In genomic region chr14:97206948-97207347, GRCh38 we compare ENCODE assay signal across 23 cellular contexts.
A peak's percentile ranks its signal among the peaks of the same experiment; 100 is the strongest.
DNase-seq lines count a peak whose midpoint lies in the region; ATAC-seq, FAIRE-seq and TF ChIP-seq lines count a peak whose summit lies in the region.
"Had no signal": no experiment of that assay in that cellular context is flagged by ENCODE, and none has a peak within 500 bp of the region (broad histone marks: within the 10 kb centered on the region; RNA-seq: fewer than 3 reads in every experiment).

No MANE protein-coding gene starts in this region.

- ATAC-seq in GM23338 (no peak), HG02973 (IDR thresholded peaks at IDR 0.05; ENCODE audit: unreplicated experiment) (no peak)
- ATAC-seq: A549; CD8-positive, alpha-beta T cell had no signal

- no peak overlapping the region for H3K4me3 ChIP-seq in A673 (ENCODE audit: low read depth, low read length, poor library complexity, severe bottlenecking)
- no peak overlapping the region for H3K4me3 ChIP-seq in GM23338
- H3K4me3 ChIP-seq in H1 (ENCODE audit: extremely low read depth in 1 of 4, insufficient read depth in 2 of 4, low read depth in 3 of 4, low read length in 4 of 4), result no peak overlapping the region
- no peak overlapping the region for H3K4me3 ChIP-seq in breast epithelium
- H3K4me3 ChIP-seq: A549, BLaER1, GM23248, HAP-1 had no signal

- H3K36me3 Mint-ChIP-seq in GM23338 (ENCODE audit: low read depth), result no peaks in the 10 kb centered on the region
- H3K36me3 Mint-ChIP-seq: CD4-positive, CD25-positive, alpha-beta regulatory T cell; CD8-positive, alpha-beta T cell had no signal

- H3K4me2 ChIP-seq in GM23338 (no peak overlapping the region), H1 (ENCODE audit: insufficient read depth in 1 of 2, low read depth in 2 of 2, low read length in 2 of 2) (no peak overlapping the region)
- H3K4me2 ChIP-seq: A549, BLaER1 had no signal

- H3K14ac ChIP-seq in H1 (ENCODE audit: insufficient read length), result no peak overlapping the region

- no peak overlapping the region for H3K4ac ChIP-seq in H1 (replicated peaks; ENCODE audit: insufficient read length, low read depth, low read length)

- H3F3A ChIP-seq in GM23338 (replicated peaks; ENCODE audit: low read depth), result no peaks in the 10 kb centered on the region

- no peak for FAIRE-seq in H1 (lab: Jason Lieb, UNC)
- FAIRE-seq: A549, G401.6, GM12892, H54 had no signal

- POLR2A ChIA-PET in A673 (lab: Charles Lee; ENCODE audit: low non-redundant PET), result no interaction called here
- POLR2A ChIA-PET in H1 (lab: Charles Lee; ENCODE audit: partially characterized antibody), result no interaction called here

- H3K18ac ChIP-seq in H1 (ENCODE audit: extremely low read depth, low read length), result no peak overlapping the region

- H3K36me3 ChIP-seq in A673 (ENCODE audit: insufficient read depth, low read length, poor library complexity, severe bottlenecking) (no peaks in the 10 kb centered on the region), GM23338 (ENCODE audit: insufficient read depth) (no peaks in the 10 kb centered on the region), H1 (ENCODE audit: control insufficient read depth in 2 of 4, insufficient read depth in 4 of 4, low read length in 3 of 4) (no peaks in the 10 kb centered on the region; a peak in 1 of 8 replicates), breast epithelium (no peaks in the 10 kb centered on the region)
- H3K36me3 ChIP-seq: BLaER1, HAP-1 had no signal

- no peak overlapping the region for H2BK5ac ChIP-seq in H1 (ENCODE audit: low read depth, low read length)

- H3K9ac ChIP-seq in H1 (replicated peaks in 1 of 4; ENCODE audit: extremely low read depth in 1 of 4, low read depth in 3 of 4, low read length in 3 of 4), result no peak overlapping the region
- H3K9ac ChIP-seq: BLaER1, GM23248 had no signal

- no peaks in the 10 kb centered on the region for H3K9me2 ChIP-seq in GM23338 (ENCODE audit: insufficient read depth)

- H3K27ac ChIP-seq in A673 (ENCODE audit: low read depth, low read length, poor library complexity, severe bottlenecking), result peak overlapping the region; percentile 9
- no peak overlapping the region for H3K27ac ChIP-seq in GM23338 (ENCODE audit: low read depth)
- H3K27ac ChIP-seq in H1 (ENCODE audit: low read depth, low read length), result no peak overlapping the region
- H3K27ac ChIP-seq in breast epithelium, result no peak overlapping the region
- H3K27ac ChIP-seq: A549, BLaER1, C4-2B, GM23248 had no signal

- H3K79me1 ChIP-seq in H1 (ENCODE audit: low read depth, low read length), result 0 out of 2 replicates have a peak, but pooled peaks cover 2% of the 10 kb centered on the region

- no peak overlapping the region for H2BK20ac ChIP-seq in H1 (ENCODE audit: low read length)

- H3K23ac ChIP-seq in H1 (ENCODE audit: insufficient read length), result no peak overlapping the region

- H3K56ac ChIP-seq in H1 (replicated peaks; ENCODE audit: insufficient read length, low read depth, low read length), result no peak overlapping the region

- CTCF ChIA-PET in A673 (lab: Charles Lee) (no interaction called here), H1 (lab: Charles Lee; ENCODE audit: partially characterized antibody) (interaction anchor here (0.6 to 1.8 kb wide), 3 partner anchors 10 to 91 kb away, joined by 3 to 4 read pairs (median 3); no protein-coding TSS in a partner anchor)

- TF ChIP-seq POLR2A in H1 (IDR thresholded peaks at IDR 0.05; ENCODE audit: control extremely low read depth in 1 of 2, low read depth in 2 of 2, low read length in 2 of 2) (no peak), breast epithelium (IDR thresholded peaks at IDR 0.05) (no peak)

- peaks cover 2% of the 10 kb centered on the region; the same call in 1 of the 3 replicates for H3K4me1 Mint-ChIP-seq in GM23338
- H3K4me1 Mint-ChIP-seq: B cell; CD4-positive, CD25-positive, alpha-beta regulatory T cell had no signal

- H4K8ac ChIP-seq in H1 (ENCODE audit: extremely low read depth, insufficient read depth, low read length), result no peak overlapping the region

- H4K5ac ChIP-seq in H1 (ENCODE audit: insufficient read length, low read depth, low read length), result no peak overlapping the region

- no peaks in the 10 kb centered on the region for H3K9me3 ChIP-seq in A673 (ENCODE audit: low read depth, low read length, poor library complexity, severe bottlenecking)
- H3K9me3 ChIP-seq in H1 (ENCODE audit: insufficient read depth in 2 of 2, low read depth in 1 of 2, low read length in 1 of 2), result no peaks in the 10 kb centered on the region
- H3K9me3 ChIP-seq in breast epithelium, result no peaks in the 10 kb centered on the region
- H3K9me3 ChIP-seq: A549, BLaER1, Caco-2, HAP-1 had no signal

- WGBS in H1 (ENCODE audit: extremely low coverage in 1 of 2, insufficient coverage in 1 of 2, insufficient read length in 1 of 2, insufficient replicate concordance in 2 of 2, low coverage in 1 of 2, low lambda C conversion rate in 2 of 2, missing lambda C conversion rate in 1 of 2), 2 experiments, result 94% methylated on average over 12 of the region's 12 CpGs; no CpG with 5 or more reads in 1 of the 2 experiments

- no peak overlapping the region for H2BK120ac ChIP-seq in H1 (replicated peaks; ENCODE audit: low read depth, low read length)

- no peak for TF ChIP-seq EP300 in H1 (IDR thresholded peaks at IDR 0.05; ENCODE audit: borderline replicate concordance in 1 of 2, low read depth in 2 of 2, low read length in 2 of 2)

- H2BK12ac ChIP-seq in H1 (ENCODE audit: low read depth, low read length), result no peak overlapping the region

- intact Hi-C loops in A673 (cut with micrococcal nuclease; ENCODE audit: unreplicated experiment), result no loop called here
- intact Hi-C loops in head of caudate nucleus (cut with DNase I), result no loop called here
- intact Hi-C loops in breast epithelium (cut with DNase I; ENCODE audit: low total_unique reads), result no loop called here

- DNase-seq in A673 (ENCODE audit: low spot score), result no peak
- no peak for DNase-seq in GM23338 (ENCODE audit: low spot score)
- DNase-seq in H1 (ENCODE audit: low read depth in 1 of 2, low spot score in 2 of 2), result no peak
- DNase-seq in head of caudate nucleus, result peak in 33 of 42 donors; percentile 9 to 63 (median 43)
- no peak for DNase-seq in NCI-H146 treated with DMSO at 0.1 percent for 48 hours (lab: John Stamatoyannopoulos, UW; ENCODE audit: unreplicated experiment)
- DNase-seq in breast epithelium (ENCODE audit: low spot score in 2 of 2), result no peak
- DNase-seq: 8988T; Caco-2; CD4-positive, CD25-positive, alpha-beta regulatory T cell; CD8-positive, alpha-beta T cell; DMS153; DND-41; GM23248; HFFc6 had no signal

- H3K4me1 ChIP-seq in A673 (ENCODE audit: insufficient read depth, low read length, poor library complexity, severe bottlenecking) (peaks cover 46% of the 10 kb centered on the region), GM23338 (ENCODE audit: insufficient read depth) (no peaks in the 10 kb centered on the region), H1 (replicated peaks in 1 of 4; ENCODE audit: control insufficient read depth in 3 of 4, insufficient read depth in 4 of 4, low read length in 3 of 4) (no peaks in the 10 kb centered on the region), breast epithelium (no peaks in the 10 kb centered on the region)
- H3K4me1 ChIP-seq: A549, BLaER1, Caco-2, HAP-1 had no signal

- H3K79me2 ChIP-seq in GM23338 (replicated peaks; ENCODE audit: insufficient read depth), result no peaks in the 10 kb centered on the region
- no peaks in the 10 kb centered on the region for H3K79me2 ChIP-seq in H1 (ENCODE audit: control insufficient read depth in 1 of 2, insufficient read depth in 2 of 2, low read length in 2 of 2)

- H3K9me3 Mint-ChIP-seq in GM23338, result no peaks in the 10 kb centered on the region
- H3K9me3 Mint-ChIP-seq: CD8-positive, alpha-beta T cell had no signal

- H3K27ac Mint-ChIP-seq in GM23338, result no peak overlapping the region
- H3K27ac Mint-ChIP-seq: B cell; CD4-positive, CD25-positive, alpha-beta regulatory T cell; CD8-positive, alpha-beta T cell; HFFc6 had no signal

- no peak overlapping the region for H4K91ac ChIP-seq in H1 (replicated peaks; ENCODE audit: insufficient read length, low read length)

- H3K27me3 Mint-ChIP-seq in GM23338 (ENCODE audit: insufficient read depth, low read depth, poor library complexity), result no peaks in the 10 kb centered on the region

- H3K4me3 Mint-ChIP-seq in GM23338, result no peak overlapping the region
- H3K4me3 Mint-ChIP-seq: B cell; CD4-positive, CD25-positive, alpha-beta regulatory T cell; CD8-positive, alpha-beta T cell; HFFc6 had no signal

- H2AK5ac ChIP-seq in H1 (ENCODE audit: low read depth, low read length), result no peak overlapping the region

- no peak for TF ChIP-seq CTCF in A673 (conservative IDR thresholded peaks at IDR 0.05; ENCODE audit: low read depth, low read length)
- no peak for TF ChIP-seq CTCF in GM23338 (conservative IDR thresholded peaks at IDR 0.05; ENCODE audit: low read depth in 2 of 2)
- no peak for TF ChIP-seq CTCF in H1 (IDR thresholded peaks at IDR 0.05; ENCODE audit: control extremely low read depth in 1 of 3, insufficient read depth in 1 of 3, low read depth in 1 of 3, low read length in 3 of 3)
- no peak for TF ChIP-seq CTCF in breast epithelium (IDR thresholded peaks at IDR 0.05)

- TF ChIP-seq RAD21 in H1 (IDR thresholded peaks at IDR 0.05 in 1 of 2, conservative IDR thresholded peaks at IDR 0.05 in 1 of 2; ENCODE audit: low read depth in 2 of 2, low read length in 2 of 2), result no peak

- no peaks in the 10 kb centered on the region for H3K27me3 ChIP-seq in A673 (replicated peaks; ENCODE audit: insufficient read depth, low read depth, low read length, poor library complexity)
- no peaks in the 10 kb centered on the region for H3K27me3 ChIP-seq in GM23338 (ENCODE audit: insufficient read depth)
- no peaks in the 10 kb centered on the region for H3K27me3 ChIP-seq in H1 (replicated peaks in 1 of 4; ENCODE audit: control insufficient read depth in 3 of 4, extremely low read depth in 1 of 4, insufficient read depth in 3 of 4, low read length in 3 of 4)
- H3K27me3 ChIP-seq in breast epithelium, result peaks cover 0 to 13% of the 10 kb centered on the region in 2 donors
- H3K27me3 ChIP-seq: BLaER1 had no signal

- BruUV-seq in A673 (replicated peaks; lab: Mats Ljungman, UMichigan), result no TSS peak

- H3K23me2 ChIP-seq in H1 (ENCODE audit: low read depth, low read length), result no peaks in the 10 kb centered on the region

- H2AFZ ChIP-seq in GM23338 (peak overlapping the region; percentile 86; the same call in 1 of the 2 replicates), H1 (ENCODE audit: low read length) (0 out of 2 replicates have a peak overlapping the region, but pooled peaks have one; percentile 12)
- H2AFZ ChIP-seq: GM23248 had no signal

- H2BK15ac ChIP-seq in H1 (ENCODE audit: low read length), result no peak overlapping the region

- no peaks in the 10 kb centered on the region for H4K20me1 ChIP-seq in GM23338 (replicated peaks; ENCODE audit: insufficient read depth)
- H4K20me1 ChIP-seq in H1 (replicated peaks in 1 of 2; ENCODE audit: control insufficient read depth in 1 of 2, insufficient read depth in 2 of 2, low read length in 2 of 2), result no peaks in the 10 kb centered on the region
- H4K20me1 ChIP-seq: BLaER1 had no signal

TF ChIP-seq in GM23338, 12 proteins besides CTCF, POLR2A, EP300 and RAD21 (continues in another document):
- TF ChIP-seq EZH2 (IDR thresholded peaks at IDR 0.05; ENCODE audit: low read depth, unreplicated experiment), result no peak

TF ChIP-seq in H1, 55 proteins besides CTCF, POLR2A, EP300 and RAD21 (continues in another document):
- TF ChIP-seq TBP (IDR thresholded peaks at IDR 0.05; ENCODE audit: low read depth, low read length), result no peak
- no peak for TF ChIP-seq SIX5 (IDR thresholded peaks at IDR 0.05; ENCODE audit: low read depth, low read length)
- TF ChIP-seq CREB1 (IDR thresholded peaks at IDR 0.05), result no peak

Comparison
In these comparisons a context has a peak if more than half of its experiments do, and no peak if none do; other contexts are left out.
1. DNase-seq: peak in head of caudate nucleus (33 of 42); none in A673 (single experiment), GM23338 (single experiment), H1 (0 of 2), NCI-H146 treated with DMSO at 0.1 percent for 48 hours (single experiment) and breast epithelium (0 of 2).